8 cellular contexts compared by ENCODE assay signal in genomic region chr1:46340404-46341221, GRCh38. TPM values are rescaled to one million over a fixed set of nuclear protein-coding genes. Genes with fewer than 3 reads are reported as not detected.
A peak's percentile ranks its signal among the peaks of the same experiment; 100 is the strongest.
DNase-seq lines count a peak whose midpoint lies in the region; ATAC-seq and TF ChIP-seq lines count a peak whose summit lies in the region.

Gene NSUN4 (plus strand): TSS chr1:46340807. CDS start chr1:46340827, 20 bp downstream.

- peak within 1 kb of the TSS; percentile 90 to 100 for H3K4me3 Mint-ChIP-seq in activated T-cell treated with anti-CD3 and anti-CD28 coated beads, Interleukin-2, amount 50 U/mL, for 72 hours

- peak within 1 kb of the TSS; percentile 97 for H3K27ac Mint-ChIP-seq in activated T-cell treated with anti-CD3 and anti-CD28 coated beads, Interleukin-2, amount 50 U/mL, for 72 hours

- H3K9me3 ChIP-seq in Peyer's patch (no peaks in the 10 kb centered on the region), esophagus muscularis mucosa (no peaks in the 10 kb centered on the region)

- H3K36me3 Mint-ChIP-seq in activated T-cell treated with anti-CD3 and anti-CD28 coated beads, Interleukin-2, amount 50 U/mL, for 72 hours (ENCODE audit: insufficient read depth in 2 of 2), result peaks cover 12 to 22% of the 10 kb centered on the region in 2 donors

- H3K27me3 ChIP-seq in Peyer's patch (no peaks in the 10 kb centered on the region), esophagus muscularis mucosa (peaks cover 0 to 7% (median 0%) of the 10 kb centered on the region in 4 donors)

- DNase-seq in DMS79 (lab: John Stamatoyannopoulos, UW), result peak; percentile 92
- peak; percentile 76 for DNase-seq in KG1 (lab: John Stamatoyannopoulos, UW)
- DNase-seq in Peyer's patch, result peak; percentile 90 to 96 (median 93)
- DNase-seq in activated T-cell treated with anti-CD3 and anti-CD28 coated beads, Interleukin-2, amount 50 U/mL, for 72 hours, result peak; percentile 88 to 89
- peak; percentile 98 for DNase-seq in esophagus muscularis mucosa (ENCODE audit: extremely low spot score)
- DNase-seq in myocyte (ENCODE audit: low read depth), result peak; percentile 96
- peak; percentile 68 to 83 for DNase-seq in stimulated activated CD8-positive, alpha-beta memory T cell treated with anti-CD3 and anti-CD28 coated beads, Interleukin-7, amount 100 ng/mL, for 48 hours (ENCODE audit: extremely low read depth in 1 of 2, low read depth in 1 of 2)

- TF ChIP-seq EP300 in esophagus muscularis mucosa (IDR thresholded peaks at IDR 0.05), result peak; percentile 98

- peak; percentile 41 to 75 (median 64) for TF ChIP-seq CTCF in Peyer's patch (IDR thresholded peaks at IDR 0.05)
- TF ChIP-seq CTCF in esophagus muscularis mucosa (IDR thresholded peaks at IDR 0.05), result peak; percentile 57 to 77 (median 63)

- TF ChIP-seq POLR2A in Peyer's patch (IDR thresholded peaks at IDR 0.05), result peak; percentile 57 to 77
- TF ChIP-seq POLR2A in esophagus muscularis mucosa (IDR thresholded peaks at IDR 0.05; ENCODE audit: low read depth), result peak; percentile 36

- peaks cover 0 to 18% (median 0%) of the 10 kb centered on the region in 3 donors for H3K36me3 ChIP-seq in Peyer's patch
- peaks cover 0 to 32% (median 23%) of the 10 kb centered on the region in 4 donors for H3K36me3 ChIP-seq in esophagus muscularis mucosa

- H3K4me3 ChIP-seq in Peyer's patch (peak within 1 kb of the TSS; percentile 62 to 82 (median 69)), esophagus muscularis mucosa (peak within 1 kb of the TSS; percentile 66 to 77 (median 74))

- under 1% methylated on average over 47 of the region's 53 CpGs for WGBS in esophagus muscularis mucosa

- peaks cover 0 to 19% (median 0%) of the 10 kb centered on the region in 4 donors for H3K4me1 ChIP-seq in Peyer's patch
- H3K4me1 ChIP-seq in esophagus muscularis mucosa, result peaks cover 10 to 24% (median 20%) of the 10 kb centered on the region in 4 donors

- H3K27me3 Mint-ChIP-seq in activated T-cell treated with anti-CD3 and anti-CD28 coated beads, Interleukin-2, amount 50 U/mL, for 72 hours (ENCODE audit: low read depth), result no peaks in the 10 kb centered on the region

- intact Hi-C loops in esophagus muscularis mucosa (cut with DNase I), result loop anchor here (2.0 kb wide), 1 partner anchor 38 kb away; the partner anchor contains the start of genes LRRC41 and UQCRH

- H3K27ac ChIP-seq in Peyer's patch (peak within 1 kb of the TSS; percentile 92 to 99 (median 96)), esophagus muscularis mucosa (replicated peaks in 1 of 4) (peak within 1 kb of the TSS; percentile 97 to 98 (median 98))

- peak; percentile 80 for ATAC-seq in GM21717 (IDR thresholded peaks at IDR 0.05; ENCODE audit: unreplicated experiment)
- ATAC-seq in activated T-cell treated with anti-CD3 and anti-CD28 coated beads, Interleukin-2, amount 50 U/mL, for 72 hours (replicated peaks in 1 of 2), result peak; percentile 95

- no peaks in the 10 kb centered on the region for H3K9me3 Mint-ChIP-seq in activated T-cell treated with anti-CD3 and anti-CD28 coated beads, Interleukin-2, amount 50 U/mL, for 72 hours

- H3K4me1 Mint-ChIP-seq in activated T-cell treated with anti-CD3 and anti-CD28 coated beads, Interleukin-2, amount 50 U/mL, for 72 hours (ENCODE audit: low read depth), result peaks cover 59% of the 10 kb centered on the region

RNA-seq across cellular contexts. Expression of gene NSUN4, which starts in this region (rescaled TPM):
- total RNA-seq in Peyer's patch, result 10 to 100 TPM; 12.8 to 29.4 (median 18.0) TPM
- total RNA-seq in activated T-cell treated with anti-CD3 and anti-CD28 coated beads, Interleukin-2, amount 50 U/mL, for 72 hours, result 10 to 100 TPM; 42.4 to 42.9 TPM
- 10 to 100 TPM; 14.5 to 20.7 (median 16.2) TPM for total RNA-seq in esophagus muscularis mucosa
- 11.3 and 12.3 TPM in 2 replicates for total RNA-seq in myocyte
- 15.5 TPM for polyA plus RNA-seq in myocyte (2012)

Comparison
In these comparisons a context has a peak if more than half of its experiments do, and no peak if none do; other contexts are left out.
1. Peak in every context shown above with its lines: DNase-seq, ATAC-seq, H3K4me3 ChIP-seq and H3K27ac ChIP-seq.